ENCODE assay signal across 13 cellular contexts in the genomic region with DNA sequence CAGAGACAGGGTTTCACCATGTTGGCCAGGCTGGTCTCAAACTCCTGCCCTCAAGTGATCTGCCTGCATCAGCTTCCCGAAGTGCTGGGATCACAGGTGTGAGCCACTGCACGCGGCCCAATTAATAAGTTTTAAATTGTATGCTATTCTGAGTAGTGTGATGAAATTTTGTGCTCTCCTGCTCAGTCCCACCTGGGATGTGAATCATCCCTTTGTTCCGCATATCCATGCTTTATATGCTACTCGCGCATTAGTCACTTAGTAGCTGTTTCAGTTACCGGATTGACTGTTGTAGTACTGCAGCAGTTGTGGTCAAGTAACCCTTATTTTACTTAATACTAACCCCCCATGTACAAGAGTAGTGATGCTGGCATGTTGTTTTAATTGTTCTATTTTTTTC. TPM values are rescaled to one million over a fixed set of nuclear protein-coding genes. Genes with fewer than 3 reads are reported as not detected.
DNase-seq lines count a peak whose midpoint lies in the region; ATAC-seq and TF ChIP-seq lines count a peak whose summit lies in the region.
"Had no signal": no experiment of that assay in that cellular context is flagged by ENCODE, and none has a peak within 500 bp of the region (broad histone marks: within the 10 kb centered on the region; RNA-seq: fewer than 3 reads in every experiment).

No MANE protein-coding gene starts in this region.

- no peak for TF ChIP-seq POLR2A in NB4 (IDR thresholded peaks at IDR 0.05; ENCODE audit: extremely low read depth, insufficient read length)
- no peak for TF ChIP-seq POLR2A in vagina (IDR thresholded peaks at IDR 0.05)

- TF ChIP-seq CTCF in NB4 (IDR thresholded peaks at IDR 0.05; ENCODE audit: low read depth, low read length) (no peak), choroid plexus epithelial cell (conservative IDR thresholded peaks at IDR 0.05; ENCODE audit: low read depth, low read length) (no peak), vagina (IDR thresholded peaks at IDR 0.05) (no peak)

- H3K4me3 ChIP-seq in NB4 (ENCODE audit: low read depth, low read length): no peak overlapping the region
- H3K4me3 ChIP-seq in choroid plexus epithelial cell (ENCODE audit: low read depth, low read length): no peak overlapping the region
- no peak overlapping the region for H3K4me3 ChIP-seq in vagina
- H3K4me3 ChIP-seq: colonic mucosa had no signal

- H3K36me3 ChIP-seq in vagina: no peaks in the 10 kb centered on the region
- H3K36me3 ChIP-seq: colonic mucosa had no signal

- POLR2A ChIA-PET in activated CD4-positive, alpha-beta T cell treated with anti-CD3 and anti-CD28 coated beads for 36 hours (lab: Charles Lee): interaction anchor here (0.6 kb wide), 1 partner anchor 263 kb away, joined by 11 read pairs; no protein-coding TSS in a partner anchor

- H3K4me1 ChIP-seq in vagina: peaks cover 4% of the 10 kb centered on the region
- H3K4me1 ChIP-seq: colonic mucosa had no signal

- intact Hi-C loops in activated CD4-positive, alpha-beta T cell treated with anti-CD3 and anti-CD28 coated beads for 36 hours (cut with DNase I, micrococcal nuclease): no loop called here
- intact Hi-C loops in vagina (cut with DNase I): no loop called here

- H3K27ac Mint-ChIP-seq in activated CD4-positive, alpha-beta T cell treated with anti-CD3 and anti-CD28 coated beads for 36 hours: no peak overlapping the region
- H3K27ac Mint-ChIP-seq: stimulated activated naive B cell treated with anti-CD40 and anti-IgM and Interleukin-4, amounts not matched to agents 10 μg/mL and 1 μg/mL and 100 μg/mL, for 72 hours had no signal

- H3K9me3 ChIP-seq in vagina: no peaks in the 10 kb centered on the region
- H3K9me3 ChIP-seq: colonic mucosa had no signal

- no peaks in the 10 kb centered on the region for H3K27me3 Mint-ChIP-seq in activated CD4-positive, alpha-beta T cell treated with anti-CD3 and anti-CD28 coated beads for 36 hours
- H3K27me3 Mint-ChIP-seq: stimulated activated naive B cell treated with anti-CD40 and anti-IgM and Interleukin-4, amounts not matched to agents 10 μg/mL and 1 μg/mL and 100 μg/mL, for 72 hours had no signal

- ATAC-seq in activated CD4-positive, alpha-beta T cell treated with anti-CD3 and anti-CD28 coated beads for 36 hours: peak; percentile 84
- ATAC-seq in GM19328 (IDR thresholded peaks at IDR 0.05; ENCODE audit: unreplicated experiment) (no peak), HG03280 (IDR thresholded peaks at IDR 0.05; ENCODE audit: unreplicated experiment) (no peak)
- ATAC-seq: stimulated activated naive B cell treated with anti-CD40 and anti-IgM and Interleukin-4, amounts not matched to agents 10 μg/mL and 1 μg/mL and 100 μg/mL, for 72 hours had no signal

- no peaks in the 10 kb centered on the region for H3K9me3 Mint-ChIP-seq in activated CD4-positive, alpha-beta T cell treated with anti-CD3 and anti-CD28 coated beads for 36 hours (ENCODE audit: low read depth)

- no peak for DNase-seq in activated CD4-positive, alpha-beta T cell treated with anti-CD3 and anti-CD28 coated beads for 36 hours
- DNase-seq in activated CD4-positive, alpha-beta T cell treated with anti-CD3 and anti-CD28 coated beads, Interleukin-2, amount 50 U/mL, for 1 hour: no peak
- DNase-seq in NB4 (ENCODE audit: low read depth) (peak; percentile 15), choroid plexus epithelial cell (ENCODE audit: low read depth) (peak; percentile 80), putamen (ENCODE audit: low spot score) (peak; percentile 9), vagina (ENCODE audit: extremely low spot score in 2 of 2) (no peak)
- DNase-seq: colonic mucosa; hippocampal formation; NCI-H146; stimulated activated naive B cell treated with anti-CD40 and anti-IgM and Interleukin-4, amounts not matched to agents 10 μg/mL and 1 μg/mL and 100 μg/mL, for 72 hours had no signal

- H3K4me1 Mint-ChIP-seq in activated CD4-positive, alpha-beta T cell treated with anti-CD3 and anti-CD28 coated beads for 36 hours: peaks cover 4% of the 10 kb centered on the region
- H3K4me1 Mint-ChIP-seq: stimulated activated naive B cell treated with anti-CD40 and anti-IgM and Interleukin-4, amounts not matched to agents 10 μg/mL and 1 μg/mL and 100 μg/mL, for 72 hours had no signal

- no peak overlapping the region for H3K4me3 Mint-ChIP-seq in activated CD4-positive, alpha-beta T cell treated with anti-CD3 and anti-CD28 coated beads for 36 hours
- H3K4me3 Mint-ChIP-seq: stimulated activated naive B cell treated with anti-CD40 and anti-IgM and Interleukin-4, amounts not matched to agents 10 μg/mL and 1 μg/mL and 100 μg/mL, for 72 hours had no signal

- CTCF ChIA-PET in activated CD4-positive, alpha-beta T cell treated with anti-CD3 and anti-CD28 coated beads for 36 hours (lab: Charles Lee): no interaction called here

- no peaks in the 10 kb centered on the region for H3K27me3 ChIP-seq in vagina
- H3K27me3 ChIP-seq: colonic mucosa had no signal

- H3K36me3 Mint-ChIP-seq in activated CD4-positive, alpha-beta T cell treated with anti-CD3 and anti-CD28 coated beads for 36 hours (ENCODE audit: low read depth): peaks cover 4% of the 10 kb centered on the region

- no peak overlapping the region for H3K27ac ChIP-seq in vagina
- H3K27ac ChIP-seq: 22Rv1, colonic mucosa had no signal

RNA-seq across cellular contexts. Expression of a gene that starts 47.3 kb away (rescaled TPM):
- total RNA-seq in activated CD4-positive, alpha-beta T cell treated with anti-CD3 and anti-CD28 coated beads for 36 hours: not detected
- total RNA-seq in vagina: not detected

Comparison
In these comparisons a context has a peak if more than half of its experiments do, and no peak if none do; other contexts are left out.
1. DNase-seq: peak in NB4 (single experiment), choroid plexus epithelial cell (single experiment) and putamen (single experiment); none in activated CD4-positive, alpha-beta T cell treated with anti-CD3 and anti-CD28 coated beads for 36 hours (single experiment), activated CD4-positive, alpha-beta T cell treated with anti-CD3 and anti-CD28 coated beads, Interleukin-2, amount 50 U/mL, for 1 hour (single experiment) and vagina (0 of 2).